Comparison of ENCODE assay signal across 1 cellular context in the genomic region with DNA sequence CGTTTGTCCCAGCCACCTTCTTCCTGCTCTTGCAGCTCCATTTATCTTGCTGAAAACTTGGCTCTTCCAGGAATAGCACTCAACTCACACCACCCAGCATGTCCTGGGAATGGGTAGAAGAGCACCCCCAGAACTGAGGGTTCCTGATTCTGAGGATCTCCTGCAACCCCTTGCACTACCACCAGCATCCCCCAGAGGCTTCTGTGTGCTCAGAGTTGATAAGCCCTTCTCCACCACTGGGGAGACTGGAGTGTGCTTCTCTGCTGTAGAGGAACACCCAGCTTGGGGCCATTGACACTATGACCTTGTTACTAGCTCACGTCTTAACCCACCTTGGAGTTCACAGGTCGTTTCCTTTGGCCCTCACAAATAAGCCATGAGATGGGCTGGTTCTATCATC.
TF ChIP-seq lines count a peak whose summit lies in the region.

No MANE protein-coding gene starts in this region.

TF ChIP-seq in A549, 52 proteins besides CTCF, POLR2A, EP300 and RAD21:
- TF ChIP-seq, protein P1, sequence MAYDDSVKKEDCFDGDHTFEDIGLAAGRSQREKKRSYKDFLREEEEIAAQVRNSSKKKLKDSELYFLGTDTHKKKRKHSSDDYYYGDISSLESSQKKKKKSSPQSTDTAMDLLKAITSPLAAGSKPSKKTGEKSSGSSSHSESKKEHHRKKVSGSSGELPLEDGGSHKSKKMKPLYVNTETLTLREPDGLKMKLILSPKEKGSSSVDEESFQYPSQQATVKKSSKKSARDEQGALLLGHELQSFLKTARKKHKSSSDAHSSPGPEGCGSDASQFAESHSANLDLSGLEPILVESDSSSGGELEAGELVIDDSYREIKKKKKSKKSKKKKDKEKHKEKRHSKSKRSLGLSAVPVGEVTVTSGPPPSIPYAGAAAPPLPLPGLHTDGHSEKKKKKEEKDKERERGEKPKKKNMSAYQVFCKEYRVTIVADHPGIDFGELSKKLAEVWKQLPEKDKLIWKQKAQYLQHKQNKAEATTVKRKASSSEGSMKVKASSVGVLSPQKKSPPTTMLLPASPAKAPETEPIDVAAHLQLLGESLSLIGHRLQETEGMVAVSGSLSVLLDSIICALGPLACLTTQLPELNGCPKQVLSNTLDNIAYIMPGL (CRISPR knock-in tag; IDR thresholded peaks at IDR 0.05; ENCODE audit: borderline replicate concordance) = no peak
- TF ChIP-seq SREBF2 (IDR thresholded peaks at IDR 0.05) (no peak), SMC3 (IDR thresholded peaks at IDR 0.05) (no peak), TFCP2L1 (CRISPR knock-in tag; IDR thresholded peaks at IDR 0.05) (no peak)
- TF ChIP-seq, protein P2, sequence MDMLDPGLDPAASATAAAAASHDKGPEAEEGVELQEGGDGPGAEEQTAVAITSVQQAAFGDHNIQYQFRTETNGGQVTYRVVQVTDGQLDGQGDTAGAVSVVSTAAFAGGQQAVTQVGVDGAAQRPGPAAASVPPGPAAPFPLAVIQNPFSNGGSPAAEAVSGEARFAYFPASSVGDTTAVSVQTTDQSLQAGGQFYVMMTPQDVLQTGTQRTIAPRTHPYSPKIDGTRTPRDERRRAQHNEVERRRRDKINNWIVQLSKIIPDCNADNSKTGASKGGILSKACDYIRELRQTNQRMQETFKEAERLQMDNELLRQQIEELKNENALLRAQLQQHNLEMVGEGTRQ (IDR thresholded peaks at IDR 0.05) = no peak
- TF ChIP-seq, protein P3, sequence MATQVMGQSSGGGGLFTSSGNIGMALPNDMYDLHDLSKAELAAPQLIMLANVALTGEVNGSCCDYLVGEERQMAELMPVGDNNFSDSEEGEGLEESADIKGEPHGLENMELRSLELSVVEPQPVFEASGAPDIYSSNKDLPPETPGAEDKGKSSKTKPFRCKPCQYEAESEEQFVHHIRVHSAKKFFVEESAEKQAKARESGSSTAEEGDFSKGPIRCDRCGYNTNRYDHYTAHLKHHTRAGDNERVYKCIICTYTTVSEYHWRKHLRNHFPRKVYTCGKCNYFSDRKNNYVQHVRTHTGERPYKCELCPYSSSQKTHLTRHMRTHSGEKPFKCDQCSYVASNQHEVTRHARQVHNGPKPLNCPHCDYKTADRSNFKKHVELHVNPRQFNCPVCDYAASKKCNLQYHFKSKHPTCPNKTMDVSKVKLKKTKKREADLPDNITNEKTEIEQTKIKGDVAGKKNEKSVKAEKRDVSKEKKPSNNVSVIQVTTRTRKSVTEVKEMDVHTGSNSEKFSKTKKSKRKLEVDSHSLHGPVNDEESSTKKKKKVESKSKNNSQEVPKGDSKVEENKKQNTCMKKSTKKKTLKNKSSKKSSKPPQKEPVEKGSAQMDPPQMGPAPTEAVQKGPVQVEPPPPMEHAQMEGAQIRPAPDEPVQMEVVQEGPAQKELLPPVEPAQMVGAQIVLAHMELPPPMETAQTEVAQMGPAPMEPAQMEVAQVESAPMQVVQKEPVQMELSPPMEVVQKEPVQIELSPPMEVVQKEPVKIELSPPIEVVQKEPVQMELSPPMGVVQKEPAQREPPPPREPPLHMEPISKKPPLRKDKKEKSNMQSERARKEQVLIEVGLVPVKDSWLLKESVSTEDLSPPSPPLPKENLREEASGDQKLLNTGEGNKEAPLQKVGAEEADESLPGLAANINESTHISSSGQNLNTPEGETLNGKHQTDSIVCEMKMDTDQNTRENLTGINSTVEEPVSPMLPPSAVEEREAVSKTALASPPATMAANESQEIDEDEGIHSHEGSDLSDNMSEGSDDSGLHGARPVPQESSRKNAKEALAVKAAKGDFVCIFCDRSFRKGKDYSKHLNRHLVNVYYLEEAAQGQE (IDR thresholded peaks at IDR 0.05) = no peak
